In genomic region chr2:131148426-131148825, GRCh38 we compare ENCODE assay signal across 1 cellular context.
TF ChIP-seq lines count a peak whose summit lies in the region.

No MANE protein-coding gene starts in this region.

TF ChIP-seq in K562, 482 proteins besides CTCF, POLR2A, EP300 and RAD21 (continued from another document):
- TF ChIP-seq E2F5 (CRISPR knock-in tag; IDR thresholded peaks at IDR 0.05) (no peak), ZNF263 (CRISPR knock-in tag; IDR thresholded peaks at IDR 0.05; ENCODE audit: borderline replicate concordance) (no peak), POLR2B (IDR thresholded peaks at IDR 0.05; ENCODE audit: low read depth, partially characterized antibody) (no peak), HLTF (IDR thresholded peaks at IDR 0.05) (no peak), ZFP1 (CRISPR knock-in tag; IDR thresholded peaks at IDR 0.05) (no peak), ZBTB9 (CRISPR knock-in tag; IDR thresholded peaks at IDR 0.05) (no peak)
- TF ChIP-seq, protein P1, sequence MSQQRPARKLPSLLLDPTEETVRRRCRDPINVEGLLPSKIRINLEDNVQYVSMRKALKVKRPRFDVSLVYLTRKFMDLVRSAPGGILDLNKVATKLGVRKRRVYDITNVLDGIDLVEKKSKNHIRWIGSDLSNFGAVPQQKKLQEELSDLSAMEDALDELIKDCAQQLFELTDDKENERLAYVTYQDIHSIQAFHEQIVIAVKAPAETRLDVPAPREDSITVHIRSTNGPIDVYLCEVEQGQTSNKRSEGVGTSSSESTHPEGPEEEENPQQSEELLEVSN (IDR thresholded peaks at IDR 0.05; ENCODE audit: borderline replicate concordance in 1 of 2, extremely low read depth in 1 of 2, insufficient read depth in 1 of 2, insufficient read length in 1 of 2, low read depth in 1 of 2, low read length in 1 of 2, poor library complexity in 1 of 2, severe bottlenecking in 1 of 2): no peak
- TF ChIP-seq, protein P2, sequence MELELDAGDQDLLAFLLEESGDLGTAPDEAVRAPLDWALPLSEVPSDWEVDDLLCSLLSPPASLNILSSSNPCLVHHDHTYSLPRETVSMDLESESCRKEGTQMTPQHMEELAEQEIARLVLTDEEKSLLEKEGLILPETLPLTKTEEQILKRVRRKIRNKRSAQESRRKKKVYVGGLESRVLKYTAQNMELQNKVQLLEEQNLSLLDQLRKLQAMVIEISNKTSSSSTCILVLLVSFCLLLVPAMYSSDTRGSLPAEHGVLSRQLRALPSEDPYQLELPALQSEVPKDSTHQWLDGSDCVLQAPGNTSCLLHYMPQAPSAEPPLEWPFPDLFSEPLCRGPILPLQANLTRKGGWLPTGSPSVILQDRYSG (tag; conservative IDR thresholded peaks at IDR 0.05; ENCODE audit: low read depth): no peak
